In the genomic region with DNA sequence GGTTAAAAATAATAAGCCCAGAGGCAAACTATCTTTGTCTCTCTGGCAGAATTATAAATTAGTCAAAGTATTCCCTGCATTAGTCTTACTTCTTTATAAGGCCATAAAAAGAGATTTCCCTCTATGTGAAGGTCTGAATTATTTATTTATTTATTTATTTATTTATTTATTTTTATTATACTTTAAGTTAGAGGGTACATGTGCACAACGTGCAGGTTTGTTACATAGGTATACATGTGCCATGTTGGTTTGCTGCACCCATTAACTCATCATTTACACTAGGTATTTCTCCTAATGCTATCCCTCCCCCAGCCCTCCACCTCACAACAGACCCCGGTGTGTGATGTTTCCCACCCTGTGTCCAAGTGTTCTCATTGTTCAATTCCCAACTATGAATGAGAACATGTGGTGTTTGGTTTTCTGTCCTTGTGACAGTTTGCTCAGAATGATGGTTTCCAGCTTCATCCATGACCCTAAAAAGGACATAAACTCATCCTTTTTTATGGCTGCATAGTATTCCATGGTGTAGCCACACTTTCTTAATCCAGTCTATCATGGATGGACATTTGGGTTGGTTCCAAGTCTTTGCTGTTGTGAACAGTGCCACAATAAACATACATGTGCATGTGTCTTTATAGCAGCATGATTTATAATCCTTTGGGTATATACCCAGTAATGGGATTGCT, we compare ENCODE assay signal across 8 cellular contexts. TPM values are rescaled to one million over a fixed set of nuclear protein-coding genes. Genes with fewer than 3 reads are reported as not detected.
A peak's percentile ranks its signal among the peaks of the same experiment; 100 is the strongest.
DNase-seq lines count a peak whose midpoint lies in the region; ATAC-seq, FAIRE-seq and TF ChIP-seq lines count a peak whose summit lies in the region.
"Not testable (repeated sequence)": the region's sequence is repeated elsewhere in the genome, so short reads cannot be mapped to it uniquely, and the experiment has no call there.

No MANE protein-coding gene starts in this region.

- not testable (repeated sequence) for H4K20me1 ChIP-seq in GM23248 (ENCODE audit: insufficient read depth); K562 (replicated peaks; ENCODE audit: control insufficient read depth, insufficient read depth, low read length)
- H4K20me1 ChIP-seq in smooth muscle cell (ENCODE audit: low read depth): peaks cover 55% of the 10 kb centered on the region

- not testable (repeated sequence) for H3K36me3 ChIP-seq in GM23248 (ENCODE audit: low read depth); SK-N-MC (ENCODE audit: insufficient read depth, low read length); K562 (ENCODE audit: control insufficient read depth, insufficient read depth, low read length); esophagus muscularis mucosa; smooth muscle cell (ENCODE audit: low read depth); vagina

- not testable (repeated sequence) for TF ChIP-seq RAD21 in A549 (conservative IDR thresholded peaks at IDR 0.05 in 1 of 2, IDR thresholded peaks at IDR 0.05 in 1 of 2); K562 (CRISPR knock-in tag; conservative IDR thresholded peaks at IDR 0.05 in 1 of 2, IDR thresholded peaks at IDR 0.05 in 1 of 2)

- peak overlapping the region; percentile 56 to 83 (median 58) for H3K27ac Mint-ChIP-seq in nephron

- H3K9me1 ChIP-seq in K562 (ENCODE audit: control insufficient read depth, insufficient read depth, low read length): not testable (repeated sequence)

- not testable (repeated sequence) for TF ChIP-seq EP300 in A549 (IDR thresholded peaks at IDR 0.05); K562 (IDR thresholded peaks at IDR 0.05; ENCODE audit: low read length); esophagus muscularis mucosa (IDR thresholded peaks at IDR 0.05)

- peaks cover 45% of the 10 kb centered on the region for H3K4me1 Mint-ChIP-seq in nephron

- CTCF ChIA-PET in A549 (lab: Yijun Ruan, JAX): interaction anchor here (0.6 kb wide), 1 partner anchor 192 kb away, joined by 3 read pairs; no protein-coding TSS in a partner anchor
- CTCF ChIA-PET in K562 (lab: Yijun Ruan, JAX; ENCODE audit: low intra/inter-chr PET ratio): not testable (repeated sequence)

- not testable (repeated sequence) for H3K4me2 ChIP-seq in A549; GM23248 (ENCODE audit: unreplicated experiment); K562 (ENCODE audit: insufficient read depth, low read length)
- H3K4me2 ChIP-seq in smooth muscle cell: peak overlapping the region; percentile 29

- H3K79me2 ChIP-seq in GM23248 (ENCODE audit: insufficient read depth) (peaks cover 80% of the 10 kb centered on the region), smooth muscle cell (ENCODE audit: low read depth) (peaks cover 18% of the 10 kb centered on the region)
- not testable (repeated sequence) for H3K79me2 ChIP-seq in K562 (ENCODE audit: control insufficient read depth, insufficient read depth, low read length)

- not testable (repeated sequence) for ATAC-seq in A549, K562

- not testable (repeated sequence) for H3K4me3 ChIP-seq in A549, GM23248, K562, esophagus muscularis mucosa, smooth muscle cell, vagina
- H3K4me3 ChIP-seq in SK-N-MC: peak overlapping the region; percentile 54; the same call in 1 of the 2 replicates

- not testable (repeated sequence) for H3K27me3 Mint-ChIP-seq in nephron (ENCODE audit: low read depth)

- not testable (repeated sequence) for H3K4me3 Mint-ChIP-seq in nephron

- not testable (repeated sequence) for TF ChIP-seq CTCF in A549 (IDR thresholded peaks at IDR 0.05); K562 (IDR thresholded peaks at IDR 0.05 in 2 of 3, conservative IDR thresholded peaks at IDR 0.05 in 1 of 3; ENCODE audit: insufficient read depth in 2 of 3, low read depth in 1 of 3, low read length in 3 of 3); esophagus muscularis mucosa (IDR thresholded peaks at IDR 0.05); nephron (IDR thresholded peaks at IDR 0.05; ENCODE audit: unreplicated experiment in 3 of 3); smooth muscle cell (IDR thresholded peaks at IDR 0.05; ENCODE audit: borderline replicate concordance, insufficient read depth, poor library complexity, severe bottlenecking); vagina (IDR thresholded peaks at IDR 0.05)

- POLR2A ChIA-PET in A549 (lab: Yijun Ruan, JAX); K562 (lab: Yijun Ruan, JAX): not testable (repeated sequence)

- not testable (repeated sequence) for H3K27ac ChIP-seq in A549; K562 (ENCODE audit: extremely low read depth, low read depth, low read length)
- H3K27ac ChIP-seq in GM23248: peak overlapping the region; percentile 25
- H3K27ac ChIP-seq in SK-N-MC: peak overlapping the region; percentile 94
- H3K27ac ChIP-seq in esophagus muscularis mucosa (replicated peaks in 1 of 4): peak overlapping the region in 3 of 4 donors; percentile 56 to 91 (median 84)
- peak overlapping the region; percentile 78 for H3K27ac ChIP-seq in smooth muscle cell (ENCODE audit: low read depth)
- peak overlapping the region; percentile 10 for H3K27ac ChIP-seq in vagina

- peaks cover 94% of the 10 kb centered on the region for H3F3A ChIP-seq in GM23248 (ENCODE audit: insufficient read depth)
- H3F3A ChIP-seq in smooth muscle cell (ENCODE audit: low read depth): peaks cover 55% of the 10 kb centered on the region

- not testable (repeated sequence) for H3K9ac ChIP-seq in GM23248; SK-N-MC (ENCODE audit: insufficient read length); K562 (ENCODE audit: insufficient read depth in 1 of 2, low read depth in 2 of 2, low read length in 2 of 2); smooth muscle cell (ENCODE audit: low read depth)

- BruUV-seq in K562 (replicated peaks; lab: Mats Ljungman, UMichigan): not testable (repeated sequence)

- H2AFZ ChIP-seq in GM23248; K562 (ENCODE audit: low read depth, low read length); smooth muscle cell (ENCODE audit: low read depth): not testable (repeated sequence)

- DNase-seq in A549 (ENCODE audit: low read depth in 1 of 2, low spot score in 1 of 2); GM23248; SK-N-MC (ENCODE audit: low read depth, low spot score); K562 (ENCODE audit: extremely low read depth in 1 of 4, low spot score in 3 of 4); esophagus muscularis mucosa (ENCODE audit: extremely low spot score); smooth muscle cell (lab: John Stamatoyannopoulos, UW; ENCODE audit: unreplicated experiment); vagina (ENCODE audit: extremely low spot score in 2 of 2): not testable (repeated sequence)

- in situ Hi-C loops in GM23248 (cut with MboI); K562 (cut with MboI): not testable (repeated sequence)

- intact Hi-C loops in K562 (cut with micrococcal nuclease): not testable (repeated sequence)
- intact Hi-C loops in esophagus muscularis mucosa (cut with DNase I): loop anchor here (5.0 kb wide), 1 partner anchor 60 kb away; the partner anchor contains the start of gene SEC24D
- intact Hi-C loops in vagina (cut with DNase I): loop anchor here (10.0 kb wide), 1 partner anchor 58 kb away; the partner anchor contains the start of gene SEC24D

- H3K4me1 ChIP-seq in A549; K562 (replicated peaks in 1 of 2; ENCODE audit: control insufficient read depth in 2 of 2, insufficient read depth in 2 of 2, low read length in 2 of 2): not testable (repeated sequence)
- peaks cover 46% of the 10 kb centered on the region for H3K4me1 ChIP-seq in GM23248 (ENCODE audit: insufficient read depth)
- H3K4me1 ChIP-seq in esophagus muscularis mucosa: peaks cover 25 to 39% (median 37%) of the 10 kb centered on the region in 4 donors
- H3K4me1 ChIP-seq in smooth muscle cell (ENCODE audit: low read depth): peaks cover 35% of the 10 kb centered on the region
- H3K4me1 ChIP-seq in vagina: peaks cover 23% of the 10 kb centered on the region

- FAIRE-seq in A549 (lab: Jason Lieb, UNC); K562 (lab: Jason Lieb, UNC): not testable (repeated sequence)

- H3K27me3 ChIP-seq in GM23248 (replicated peaks; ENCODE audit: insufficient read depth); K562 (ENCODE audit: control insufficient read depth in 2 of 2, insufficient read depth in 2 of 2, low read length in 2 of 2); esophagus muscularis mucosa; smooth muscle cell (ENCODE audit: low read depth); vagina: not testable (repeated sequence)

- not testable (repeated sequence) for H3K9me3 ChIP-seq in A549; GM23248 (ENCODE audit: low read depth); SK-N-MC (ENCODE audit: low read depth, low read length); K562 (replicated peaks; ENCODE audit: control insufficient read depth, insufficient read depth, low read depth, low read length); esophagus muscularis mucosa; smooth muscle cell (replicated peaks; ENCODE audit: low read depth); vagina

- peaks cover 29% of the 10 kb centered on the region for H3K9me3 Mint-ChIP-seq in nephron

- not testable (repeated sequence) for TF ChIP-seq POLR2A in A549 (IDR thresholded peaks at IDR 0.05; ENCODE audit: low read length); K562 (conservative IDR thresholded peaks at IDR 0.05); esophagus muscularis mucosa (IDR thresholded peaks at IDR 0.05; ENCODE audit: low read depth); vagina (IDR thresholded peaks at IDR 0.05)

- peaks cover 33% of the 10 kb centered on the region for H3K36me3 Mint-ChIP-seq in nephron (ENCODE audit: low read depth)

- not testable (repeated sequence) for H3K9me2 ChIP-seq in GM23248 (ENCODE audit: insufficient read depth)

- WGBS in A549 (ENCODE audit: missing lambda C conversion rate): 94% methylated on average over 2 of the region's 2 CpGs
- 52 to 68% methylated on average over 2 of the region's 2 CpGs for WGBS in GM23248 (ENCODE audit: low coverage in 1 of 2, low lambda C conversion rate in 2 of 2, missing lambda C conversion rate in 2 of 2), 2 experiments
- 92% methylated on average over 2 of the region's 2 CpGs for WGBS in K562 (ENCODE audit: insufficient coverage, low coverage, missing lambda C conversion rate)
- 90% methylated on average over 2 of the region's 2 CpGs for WGBS in esophagus muscularis mucosa
- 94% methylated on average over 2 of the region's 2 CpGs for WGBS in smooth muscle cell (ENCODE audit: low lambda C conversion rate)

RNA-seq across cellular contexts. Expression of gene SEC24D, which starts 58.8 kb away (rescaled TPM):
- polyA plus RNA-seq in A549 (2011; rRNA removed): 15.6 and 29.3 TPM in 2 replicates
- 7.7 and 9.7 TPM in 2 replicates for polyA plus RNA-seq in A549 (2012; cell fraction: cytosol; rRNA removed)
- 11.8 and 15.1 TPM in 2 replicates for polyA plus RNA-seq in A549 (2012; cell fraction: nucleus; rRNA removed)
- polyA plus RNA-seq in A549 (2017; fragmentation: RNase III; extraction: RNeasy Plus Mini Kit Qiagen cat#74134 plus additional on column Dnase treatment): 12.5 to 15.3 TPM (median 12.8 TPM) in 3 replicates
- polyA minus RNA-seq in A549 (2011; rRNA and poly(A)+ RNA removed): 22.2 and 24.9 TPM in 2 replicates
- 148 and 166 TPM in 2 replicates for total RNA-seq in GM23248 (2014; rRNA removed; shearing (Covaris generic))
- 131 and 136 TPM in 2 replicates for polyA plus RNA-seq in GM23248 (2016; fragmentation: Nextera tagmentation; extraction: Ambion mirVana)
- 81.0 and 127 TPM in 2 replicates for total RNA-seq in K562 (2011; cell fraction: chromatin; rRNA removed; ENCODE audit: low replicate concordance)
- 24.8 and 40.4 TPM in 2 replicates for total RNA-seq in K562 (2011; cell fraction: nucleolus; rRNA removed)
- total RNA-seq in K562 (2011; cell fraction: nucleoplasm; rRNA removed): 67.7 and 90.5 TPM in 2 replicates
- 8.1 and 10.4 TPM in 2 replicates for total RNA-seq in K562 (2014; rRNA removed)
- total RNA-seq in K562 (2014; rRNA removed; fragmentation: Illumina TruSeq; extraction: Trizol): 15.0 and 16.5 TPM in 2 replicates
- total RNA-seq in K562 (2015; rRNA removed; fragmentation: Illumina TruSeq; extraction: Trizol): 11.3 and 12.1 TPM in 2 replicates
- 20.0 and 20.1 TPM in 2 replicates for total RNA-seq in K562 (2021)
- polyA plus RNA-seq in K562 (2011; rRNA removed): 22.5 and 37.3 TPM in 2 replicates
- polyA plus RNA-seq in K562 (2011; cell fraction: cytosol; rRNA removed): 12.3 and 36.0 TPM in 2 replicates
- polyA plus RNA-seq in K562 (2011; cell fraction: nucleus; rRNA removed): 44.1 and 66.0 TPM in 2 replicates
- 13.2 and 34.7 TPM in 2 replicates for polyA plus RNA-seq in K562 (2012)
- polyA plus RNA-seq in K562 (2014; fragmentation: Illumina TruSeq; extraction: Trizol): 16.8 and 19.6 TPM in 2 replicates
- 1 to 10 TPM; 7.1 to 8.1 TPM for polyA plus RNA-seq in K562 (2014; fragmentation: Nextera tagmentation; extraction: Ambion mirVana)
- polyA plus RNA-seq in K562 (2014; rRNA removed): 9.0 and 10.5 TPM in 2 replicates
- polyA minus RNA-seq in K562 (2011; rRNA and poly(A)+ RNA removed): 34.8 and 79.8 TPM in 2 replicates
- polyA minus RNA-seq in K562 (2011; cell fraction: cytosol; rRNA and poly(A)+ RNA removed): 17.4 and 37.8 TPM in 2 replicates
- 39.9 and 102 TPM in 2 replicates for polyA minus RNA-seq in K562 (2011; cell fraction: nucleus; rRNA and poly(A)+ RNA removed)
- total RNA-seq in esophagus muscularis mucosa: 10 to 100 TPM; 29.1 to 41.5 (median 37.0) TPM
- 228 and 237 TPM in 2 replicates for total RNA-seq in smooth muscle cell
- polyA plus RNA-seq in smooth muscle cell: 133 and 163 TPM in 2 replicates
- total RNA-seq in vagina: 24.1 TPM
